12 cellular contexts compared by ENCODE assay signal in the genomic region with DNA sequence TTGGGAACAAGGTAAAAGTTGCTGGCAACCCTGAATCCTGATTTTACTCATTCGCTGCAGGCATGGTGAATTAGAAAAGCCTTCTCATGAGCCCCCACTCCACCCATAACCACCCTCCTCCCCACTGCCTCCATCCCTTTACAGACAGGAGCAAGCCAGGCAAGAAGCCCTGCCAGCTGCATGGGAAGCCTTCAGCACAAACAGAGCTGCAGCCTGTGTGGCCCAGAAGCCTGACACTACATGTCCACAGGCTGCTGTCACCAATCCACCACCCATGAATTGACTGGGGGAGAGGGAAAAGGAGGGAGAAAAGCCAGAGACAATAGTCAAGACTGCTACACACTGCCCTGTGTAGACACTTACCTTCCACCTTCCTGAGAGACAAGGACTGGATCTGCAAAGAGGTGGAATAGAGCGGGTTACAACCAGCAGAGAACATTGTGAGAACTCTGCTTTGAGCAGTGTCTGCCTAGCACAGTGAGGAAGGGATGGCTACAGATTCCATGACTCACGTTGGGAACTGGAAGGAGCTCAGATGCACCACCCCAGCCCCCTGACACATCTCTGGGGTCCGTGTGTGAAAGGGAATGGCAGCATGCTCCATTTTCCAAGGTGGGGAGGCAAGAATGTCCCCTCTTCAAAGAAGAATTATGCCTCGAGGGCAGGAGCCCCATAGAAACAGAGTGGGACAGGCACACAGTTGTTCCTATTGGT. TPM values are rescaled to one million over a fixed set of nuclear protein-coding genes. Genes with fewer than 3 reads are reported as not detected.
DNase-seq lines count a peak whose midpoint lies in the region; ATAC-seq and TF ChIP-seq lines count a peak whose summit lies in the region.
"Had no signal": no experiment of that assay in that cellular context is flagged by ENCODE, and none has a peak within 500 bp of the region (broad histone marks: within the 10 kb centered on the region; RNA-seq: fewer than 3 reads in every experiment).

No MANE protein-coding gene starts in this region.

- H3K79me2 ChIP-seq in Loucy (ENCODE audit: insufficient read depth, low read length) (no peaks in the 10 kb centered on the region), mesendoderm (ENCODE audit: control insufficient read depth, insufficient read depth, low read length) (no peaks in the 10 kb centered on the region)

- no peaks in the 10 kb centered on the region for H3K9me3 Mint-ChIP-seq in CD4-positive, alpha-beta T cell
- H3K9me3 Mint-ChIP-seq in osteocyte (ENCODE audit: unreplicated experiment): no peaks in the 10 kb centered on the region

- CTCF ChIA-PET in CD4-positive, alpha-beta T cell (lab: Charles Lee): no interaction called here

- no peak for TF ChIP-seq EP300 in esophagus muscularis mucosa (IDR thresholded peaks at IDR 0.05)

- no peak overlapping the region for H4K8ac ChIP-seq in mesendoderm (ENCODE audit: low read depth, low read length)

- peaks cover 4% of the 10 kb centered on the region for H3K27me3 ChIP-seq in CD4-positive, alpha-beta T cell (ENCODE audit: control insufficient read depth, insufficient read depth, low read length)
- no peaks in the 10 kb centered on the region for H3K27me3 ChIP-seq in Loucy (ENCODE audit: insufficient read depth, low read length, poor library complexity, severe bottlenecking)
- H3K27me3 ChIP-seq in esophagus muscularis mucosa: no peaks in the 10 kb centered on the region
- H3K27me3 ChIP-seq in mesendoderm (ENCODE audit: insufficient read depth, low read length, poor library complexity): no peaks in the 10 kb centered on the region
- H3K27me3 ChIP-seq: dorsolateral prefrontal cortex, tibial nerve had no signal

- no peak overlapping the region for H3K56ac ChIP-seq in mesendoderm (ENCODE audit: low read length)

- no peak for DNase-seq in CD4-positive, alpha-beta T cell
- peak; percentile 86 for DNase-seq in esophagus muscularis mucosa (ENCODE audit: extremely low spot score)
- DNase-seq in osteocyte (ENCODE audit: extremely low spot score, unreplicated experiment): no peak
- DNase-seq in mesendoderm: no peak
- no peak for DNase-seq in pons (ENCODE audit: low spot score)
- DNase-seq in DMS153 (lab: John Stamatoyannopoulos, UW): no peak
- DNase-seq: dorsolateral prefrontal cortex, NCI-H1048 had no signal

- H3K79me1 ChIP-seq in mesendoderm (ENCODE audit: low read length): no peaks in the 10 kb centered on the region

- H3K4me3 Mint-ChIP-seq in CD4-positive, alpha-beta T cell: peak overlapping the region; percentile 22
- peak overlapping the region; percentile 61 for H3K4me3 Mint-ChIP-seq in osteocyte (ENCODE audit: unreplicated experiment)

- H3K4me1 ChIP-seq in Loucy (ENCODE audit: insufficient read depth, low read length, poor library complexity, severe bottlenecking) (peaks cover 27% of the 10 kb centered on the region), esophagus muscularis mucosa (peaks cover 0 to 16% (median 3%) of the 10 kb centered on the region in 4 donors), mesendoderm (ENCODE audit: control insufficient read depth, low read depth, low read length) (peaks cover 2% of the 10 kb centered on the region)
- H3K4me1 ChIP-seq: tibial nerve had no signal

- no peak for ATAC-seq in CD4-positive, alpha-beta T cell (ENCODE audit: poor library complexity)
- ATAC-seq in HG03457 (IDR thresholded peaks at IDR 0.05; ENCODE audit: unreplicated experiment): no peak

- peaks cover 5% of the 10 kb centered on the region; the same call in 1 of the 2 replicates for H3F3A ChIP-seq in Loucy (ENCODE audit: low read depth)

- H3K9me2 ChIP-seq in Loucy (replicated peaks; ENCODE audit: low read depth, low read length): no peaks in the 10 kb centered on the region

- H3K4me1 Mint-ChIP-seq in CD4-positive, alpha-beta T cell (ENCODE audit: low read depth): peaks cover 25% of the 10 kb centered on the region
- peaks cover 51% of the 10 kb centered on the region for H3K4me1 Mint-ChIP-seq in osteocyte (ENCODE audit: unreplicated experiment)

- H3K27ac Mint-ChIP-seq in CD4-positive, alpha-beta T cell: no peak overlapping the region
- H3K27ac Mint-ChIP-seq in osteocyte (ENCODE audit: unreplicated experiment): peak overlapping the region; percentile 85

- H2BK15ac ChIP-seq in mesendoderm (replicated peaks; ENCODE audit: low read depth): no peak overlapping the region

- no peak overlapping the region for H3K18ac ChIP-seq in mesendoderm (ENCODE audit: low read length)

- TF ChIP-seq POLR2A in esophagus muscularis mucosa (IDR thresholded peaks at IDR 0.05; ENCODE audit: low read depth): no peak

- no peaks in the 10 kb centered on the region for H4K20me1 ChIP-seq in Loucy (ENCODE audit: insufficient read depth, low read length, poor library complexity, severe bottlenecking)

- H3K9me3 ChIP-seq in CD4-positive, alpha-beta T cell (ENCODE audit: control insufficient read depth, low read length): no peaks in the 10 kb centered on the region
- no peaks in the 10 kb centered on the region for H3K9me3 ChIP-seq in Loucy (ENCODE audit: insufficient read depth, low read depth, low read length)
- H3K9me3 ChIP-seq in esophagus muscularis mucosa: no peaks in the 10 kb centered on the region
- H3K9me3 ChIP-seq: tibial nerve had no signal

- no peaks in the 10 kb centered on the region for H3K36me3 Mint-ChIP-seq in CD4-positive, alpha-beta T cell (ENCODE audit: low read depth)
- peaks cover 29% of the 10 kb centered on the region for H3K36me3 Mint-ChIP-seq in osteocyte (ENCODE audit: unreplicated experiment)

- H3K36me3 ChIP-seq in Loucy (ENCODE audit: insufficient read depth, low read length) (no peaks in the 10 kb centered on the region; the same call in 1 of the 2 replicates), esophagus muscularis mucosa (peaks cover 23 to 90% (median 72%) of the 10 kb centered on the region in 4 donors), mesendoderm (ENCODE audit: control insufficient read depth, insufficient read depth, low read length) (peaks cover 2% of the 10 kb centered on the region)

- intact Hi-C loops in CD4-positive, alpha-beta T cell (cut with DNase I, micrococcal nuclease): no loop called here
- intact Hi-C loops in esophagus muscularis mucosa (cut with DNase I): no loop called here

- no peak overlapping the region for H2BK5ac ChIP-seq in mesendoderm (ENCODE audit: low read length)

- H3K9ac ChIP-seq in Loucy (ENCODE audit: low read depth, low read length, poor library complexity, severe bottlenecking) (no peak overlapping the region), mesendoderm (ENCODE audit: low read length) (no peak overlapping the region)

- H3K4me3 ChIP-seq in Loucy (ENCODE audit: low read length, poor library complexity, severe bottlenecking) (peak overlapping the region; percentile 63), esophagus muscularis mucosa (peak overlapping the region in 1 of 4 donors; percentile 16), mesendoderm (ENCODE audit: low read length) (no peak overlapping the region)
- H3K4me3 ChIP-seq: tibial nerve had no signal

- H3K23ac ChIP-seq in mesendoderm (ENCODE audit: low read length): no peak overlapping the region

- 57% methylated on average over 5 of the region's 5 CpGs for WGBS in esophagus muscularis mucosa
- WGBS in mesendoderm (ENCODE audit: extremely low coverage, insufficient coverage, low lambda C conversion rate): no CpG with 5 or more reads among the region's 5 CpGs

- H3K4me2 ChIP-seq in Loucy (ENCODE audit: low read depth, low read length, poor library complexity, severe bottlenecking): peak overlapping the region; percentile 78
- H3K4me2 ChIP-seq in mesendoderm (ENCODE audit: low read length): no peak overlapping the region

- no peak for TF ChIP-seq CTCF in CD4-positive, alpha-beta T cell (IDR thresholded peaks at IDR 0.05)
- TF ChIP-seq CTCF in Loucy (conservative IDR thresholded peaks at IDR 0.05; ENCODE audit: low read length): no peak
- no peak for TF ChIP-seq CTCF in esophagus muscularis mucosa (IDR thresholded peaks at IDR 0.05)
- no peak for TF ChIP-seq CTCF in osteocyte (IDR thresholded peaks at IDR 0.05)

- no peak overlapping the region for H4K5ac ChIP-seq in mesendoderm (ENCODE audit: low read length)

- no peak overlapping the region for H2BK120ac ChIP-seq in mesendoderm (ENCODE audit: low read depth, low read length)

- H3K4ac ChIP-seq in mesendoderm (ENCODE audit: low read depth, low read length): no peak overlapping the region

- POLR2A ChIA-PET in CD4-positive, alpha-beta T cell (lab: Charles Lee): no interaction called here

- no peaks in the 10 kb centered on the region for H3K27me3 Mint-ChIP-seq in CD4-positive, alpha-beta T cell
- no peaks in the 10 kb centered on the region for H3K27me3 Mint-ChIP-seq in osteocyte (ENCODE audit: unreplicated experiment)

- no peak overlapping the region for H2AK5ac ChIP-seq in mesendoderm (ENCODE audit: low read length)

- H2AFZ ChIP-seq in Loucy (ENCODE audit: low read length): no peak overlapping the region

- no peak overlapping the region for H3K27ac ChIP-seq in CD4-positive, alpha-beta T cell (ENCODE audit: low read depth, low read length)
- H3K27ac ChIP-seq in esophagus muscularis mucosa (replicated peaks in 1 of 4) (peak overlapping the region in 2 of 4 donors; percentile 19 to 23), mesendoderm (ENCODE audit: low read depth, low read length) (no peak overlapping the region)
- H3K27ac ChIP-seq: dorsolateral prefrontal cortex, tibial nerve had no signal

RNA-seq across cellular contexts. Expression of gene DZIP1L, which starts 33.9 kb away (rescaled TPM):
- total RNA-seq in CD4-positive, alpha-beta T cell: not detected
- total RNA-seq in esophagus muscularis mucosa (10 to 100 TPM; 10.3 to 15.8 (median 12.6) TPM), osteocyte (21.9 and 23.4 TPM in 2 replicates)
- 2.6 TPM for polyA plus RNA-seq in mesendoderm (2013, experiment 1 of 2)
- 2.6 TPM for polyA plus RNA-seq in mesendoderm (2013, experiment 2 of 2)

RNA-seq across cellular contexts. Expression of gene A4GNT, which starts 50.7 kb away (rescaled TPM):
- not detected for total RNA-seq in CD4-positive, alpha-beta T cell
- total RNA-seq in esophagus muscularis mucosa (not detected), osteocyte (not detected in 2 replicates)
- polyA plus RNA-seq in mesendoderm (2013, experiment 1 of 2): not detected
- polyA plus RNA-seq in mesendoderm (2013, experiment 2 of 2): not detected
- total RNA-seq: tibial nerve had no signal
- polyA plus RNA-seq: neural cell had no signal

Comparison
In these comparisons a context has a peak if more than half of its experiments do, and no peak if none do; other contexts are left out.
1. RNA of gene DZIP1L, which starts 33.9 kb away (total RNA-seq): 21.9 to 23.4 TPM in osteocyte and 10.3 to 15.8 TPM in esophagus muscularis mucosa; not detected in CD4-positive, alpha-beta T cell; every median in the first group is over 10 times any median in the second.